ENCODE assay signal across 12 cellular contexts in genomic region chr1:70083519-70083918, GRCh38.
DNase-seq lines count a peak whose midpoint lies in the region; ATAC-seq and TF ChIP-seq lines count a peak whose summit lies in the region.
"Had no signal": no experiment of that assay in that cellular context is flagged by ENCODE, and none has a peak within 500 bp of the region (broad histone marks: within the 10 kb centered on the region; RNA-seq: fewer than 3 reads in every experiment).

No MANE protein-coding gene starts in this region.

- H3K4me3 ChIP-seq in lower lobe of right lung = no peak overlapping the region

- no peak for TF ChIP-seq CTCF in lower lobe of right lung (IDR thresholded peaks at IDR 0.05)

- DNase-seq in SKM-1 treated with dmso at 0.1 percent for 144 hours (lab: John Stamatoyannopoulos, UW; ENCODE audit: unreplicated experiment) (peak; percentile 87), lower lobe of right lung (no peak), nucleus accumbens (lab: John Stamatoyannopoulos, UW) (no peak), NCI-H128 (lab: John Stamatoyannopoulos, UW; ENCODE audit: unreplicated experiment) (no peak), posterior vena cava (ENCODE audit: low spot score) (no peak)
- DNase-seq: activated B cell treated with CpG ODN at 0.5 μM for 24 hours, left ventricle myocardium superior, occipital lobe had no signal

- H3K4me1 ChIP-seq in lower lobe of right lung = no peaks in the 10 kb centered on the region

- peak; percentile 49 for ATAC-seq in GM18499 (IDR thresholded peaks at IDR 0.05; ENCODE audit: insufficient read depth, unreplicated experiment)
- ATAC-seq in GM21619 (IDR thresholded peaks at IDR 0.05; ENCODE audit: unreplicated experiment) = peak; percentile 54
- ATAC-seq in HG03565 (IDR thresholded peaks at IDR 0.05; ENCODE audit: unreplicated experiment) = peak; percentile 79
- ATAC-seq in lower lobe of right lung = no peak
- ATAC-seq: HepG2, left ventricle myocardium superior had no signal

- H3K27me3 ChIP-seq in lower lobe of right lung (ENCODE audit: low read depth) = no peaks in the 10 kb centered on the region

- H3K9me3 ChIP-seq in lower lobe of right lung = no peaks in the 10 kb centered on the region

- H3K36me3 ChIP-seq in lower lobe of right lung = no peaks in the 10 kb centered on the region

- intact Hi-C loops in lower lobe of right lung (cut with DNase I) (no loop called here), posterior vena cava (cut with DNase I) (no loop called here)

- no peak overlapping the region for H3K27ac ChIP-seq in lower lobe of right lung

Comparison
In these comparisons a context has a peak if more than half of its experiments do, and no peak if none do; other contexts are left out.
1. ATAC-seq: peak in GM18499 (single experiment), GM21619 (single experiment) and HG03565 (single experiment); none in lower lobe of right lung (0 of 2).